In the genomic region with DNA sequence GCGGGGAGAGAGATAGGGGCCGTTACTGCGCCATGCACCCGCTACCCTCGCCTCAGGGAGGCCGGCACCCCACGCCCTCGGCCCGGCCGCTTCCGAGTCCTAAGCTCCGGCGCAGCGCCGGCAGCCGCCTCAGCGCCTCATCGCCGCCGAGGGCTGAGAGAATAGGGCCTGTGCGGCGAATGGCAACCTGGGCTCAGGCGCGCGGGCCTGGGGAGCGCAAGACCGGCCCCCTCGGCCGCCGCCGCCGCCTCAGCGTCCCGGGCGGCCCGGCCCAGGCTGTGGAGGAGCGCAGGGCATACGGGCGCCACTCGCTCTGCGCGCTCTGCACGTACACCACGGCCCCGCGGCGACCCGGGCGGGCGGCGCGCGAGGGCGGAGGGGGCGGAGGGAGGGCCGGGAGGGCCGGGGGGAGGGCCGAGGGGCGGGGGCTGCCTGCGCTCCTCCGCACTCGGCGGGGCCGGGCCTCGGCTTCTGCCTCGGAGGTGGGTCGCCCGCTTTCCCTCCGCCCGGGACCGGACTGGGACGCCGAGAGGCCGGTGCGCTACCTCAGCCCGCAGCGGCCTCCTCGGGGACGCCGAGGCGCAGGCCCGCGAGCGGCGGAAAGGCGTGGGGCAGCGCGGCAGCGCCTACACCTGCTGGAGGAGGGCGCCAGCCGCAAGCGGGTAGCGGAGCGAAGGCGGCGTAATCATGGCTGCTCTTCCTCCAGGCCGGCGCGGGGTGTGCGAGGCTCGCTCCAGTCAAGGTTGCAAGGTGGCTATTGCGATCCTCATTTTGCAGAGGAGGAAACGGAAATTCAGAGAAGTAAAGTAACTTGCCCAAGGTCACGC, we compare ENCODE assay signal across 8 cellular contexts. TPM values are rescaled to one million over a fixed set of nuclear protein-coding genes. Genes with fewer than 3 reads are reported as not detected.
DNase-seq lines count a peak whose midpoint lies in the region; ATAC-seq, FAIRE-seq and TF ChIP-seq lines count a peak whose summit lies in the region.

A gene (minus strand): TSS at position 317 of the 827 bp plus-strand sequence. CDS start 399 bp downstream, outside the sequence.

- H3K9me3 ChIP-seq in AG04450 (ENCODE audit: control insufficient read depth, insufficient read depth, low read length), result no peaks in the 10 kb centered on the region
- H3K9me3 ChIP-seq in spleen, result no peaks in the 10 kb centered on the region

- peak within 1 kb of the TSS; percentile 86 for H3K4me3 Mint-ChIP-seq in WTC11

- no peaks in the 10 kb centered on the region for H3K9me3 Mint-ChIP-seq in WTC11

- TF ChIP-seq POLR2A in spleen (IDR thresholded peaks at IDR 0.05), result peak; percentile 33 to 68 (median 68)

- no peaks in the 10 kb centered on the region for H3K36me3 Mint-ChIP-seq in WTC11

- H3K4me3 ChIP-seq in AG04450 (ENCODE audit: low read depth, low read length) (peak within 1 kb of the TSS; percentile 83), bronchial epithelial cell (ENCODE audit: low read depth, low read length) (peak within 1 kb of the TSS; percentile 71), spleen (peak within 1 kb of the TSS; percentile 67 to 95 (median 84))

- WGBS in spleen, 5 donors, result 0 to 1% (median 1%) methylated on average over 40 to 104 of the region's 104 CpGs

- intact Hi-C loops in spleen (cut with DNase I; ENCODE audit: low total_unique reads), result loop anchor here (10.0 kb wide), 1 partner anchor 103 kb away; a partner anchor contains a TSS

- H3K27me3 Mint-ChIP-seq in WTC11 (ENCODE audit: low read depth), result peaks cover 67% of the 10 kb centered on the region

- H3K4me1 Mint-ChIP-seq in WTC11, result peaks cover 43% of the 10 kb centered on the region

- peak; percentile 32 for TF ChIP-seq CTCF in AG04450 (IDR thresholded peaks at IDR 0.05; ENCODE audit: low read depth, low read length)
- TF ChIP-seq CTCF in WTC11 (IDR thresholded peaks at IDR 0.05), result no peak
- TF ChIP-seq CTCF in bronchial epithelial cell (IDR thresholded peaks at IDR 0.05; ENCODE audit: insufficient read depth, low read length, severe bottlenecking), result peak; percentile 57
- peak in 8 of 11 experiments; percentile 5 to 63 (median 38) for TF ChIP-seq CTCF in spleen (IDR thresholded peaks at IDR 0.05 in 8 of 11, conservative IDR thresholded peaks at IDR 0.05 in 3 of 11)

- FAIRE-seq in bronchial epithelial cell (lab: Jason Lieb, UNC), result no peak

- peak within 1 kb of the TSS; percentile 96 for H3K27ac Mint-ChIP-seq in WTC11

- POLR2A ChIA-PET in AG04450 (lab: Yijun Ruan, JAX), result interaction anchor here (1.0 kb wide), 2 partner anchors 85 to 106 kb away, joined by 3 read pairs; a partner anchor contains a TSS
- POLR2A ChIA-PET in WTC11 (lab: Charles Lee), result no interaction called here

- H3K27me3 ChIP-seq in AG04450 (ENCODE audit: control insufficient read depth, insufficient read depth, low read length) (no peaks in the 10 kb centered on the region), bronchial epithelial cell (ENCODE audit: control insufficient read depth, insufficient read depth, low read length) (no peaks in the 10 kb centered on the region), spleen (replicated peaks in 1 of 7) (no peaks in the 10 kb centered on the region)

- no peaks in the 10 kb centered on the region for H3K36me3 ChIP-seq in bronchial epithelial cell (ENCODE audit: control insufficient read depth, insufficient read depth, low read length)
- no peaks in the 10 kb centered on the region for H3K36me3 ChIP-seq in spleen

- ATAC-seq in GM18870 (IDR thresholded peaks at IDR 0.05; ENCODE audit: unreplicated experiment) (peak; percentile 57), HG03108 (IDR thresholded peaks at IDR 0.05; ENCODE audit: unreplicated experiment) (peak; percentile 71), WTC11 (peak; percentile 78)

- peaks cover 21 to 51% (median 40%) of the 10 kb centered on the region in 6 donors for H3K4me1 ChIP-seq in spleen

- H3K27ac ChIP-seq in AG04450 (ENCODE audit: low read depth, low read length) (peak within 1 kb of the TSS; percentile 62), spleen (peak within 1 kb of the TSS; percentile 92 to 100 (median 98))

- DNase-seq in AG04450 (ENCODE audit: low read depth, low spot score) (peak; percentile 65), NCI-H2171 treated with DMSO at 0.1 percent for 48 hours (lab: John Stamatoyannopoulos, UW) (peak; percentile 89), WTC11 (ENCODE audit: low spot score) (peak; percentile 80), bronchial epithelial cell (ENCODE audit: low read depth) (peak; percentile 77), inferior parietal cortex (ENCODE audit: extremely low spot score) (peak; percentile 68), spleen (peak; percentile 97)

- CTCF ChIA-PET in AG04450 (lab: Charles Lee), result no interaction called here
- CTCF ChIA-PET in WTC11 (lab: Charles Lee), result no interaction called here

TF ChIP-seq in WTC11, 78 proteins besides CTCF, POLR2A, EP300 and RAD21 (continues in another document):
- TF ChIP-seq, protein P1, sequence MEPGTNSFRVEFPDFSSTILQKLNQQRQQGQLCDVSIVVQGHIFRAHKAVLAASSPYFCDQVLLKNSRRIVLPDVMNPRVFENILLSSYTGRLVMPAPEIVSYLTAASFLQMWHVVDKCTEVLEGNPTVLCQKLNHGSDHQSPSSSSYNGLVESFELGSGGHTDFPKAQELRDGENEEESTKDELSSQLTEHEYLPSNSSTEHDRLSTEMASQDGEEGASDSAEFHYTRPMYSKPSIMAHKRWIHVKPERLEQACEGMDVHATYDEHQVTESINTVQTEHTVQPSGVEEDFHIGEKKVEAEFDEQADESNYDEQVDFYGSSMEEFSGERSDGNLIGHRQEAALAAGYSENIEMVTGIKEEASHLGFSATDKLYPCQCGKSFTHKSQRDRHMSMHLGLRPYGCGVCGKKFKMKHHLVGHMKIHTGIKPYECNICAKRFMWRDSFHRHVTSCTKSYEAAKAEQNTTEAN (CRISPR knock-in tag; IDR thresholded peaks at IDR 0.05), result 0 out of 2 replicates have a peak, but pooled peaks have one; percentile 16
- TF ChIP-seq, protein P2, sequence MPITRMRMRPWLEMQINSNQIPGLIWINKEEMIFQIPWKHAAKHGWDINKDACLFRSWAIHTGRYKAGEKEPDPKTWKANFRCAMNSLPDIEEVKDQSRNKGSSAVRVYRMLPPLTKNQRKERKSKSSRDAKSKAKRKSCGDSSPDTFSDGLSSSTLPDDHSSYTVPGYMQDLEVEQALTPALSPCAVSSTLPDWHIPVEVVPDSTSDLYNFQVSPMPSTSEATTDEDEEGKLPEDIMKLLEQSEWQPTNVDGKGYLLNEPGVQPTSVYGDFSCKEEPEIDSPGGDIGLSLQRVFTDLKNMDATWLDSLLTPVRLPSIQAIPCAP (CRISPR knock-in tag; IDR thresholded peaks at IDR 0.05), result no peak
- TF ChIP-seq ZNF121 (CRISPR knock-in tag; IDR thresholded peaks at IDR 0.05) (no peak), FOXP1 (CRISPR knock-in tag; IDR thresholded peaks at IDR 0.05; ENCODE audit: borderline replicate concordance) (peak; percentile 70; the same call in 1 of the 2 replicates)
- TF ChIP-seq, protein P3, sequence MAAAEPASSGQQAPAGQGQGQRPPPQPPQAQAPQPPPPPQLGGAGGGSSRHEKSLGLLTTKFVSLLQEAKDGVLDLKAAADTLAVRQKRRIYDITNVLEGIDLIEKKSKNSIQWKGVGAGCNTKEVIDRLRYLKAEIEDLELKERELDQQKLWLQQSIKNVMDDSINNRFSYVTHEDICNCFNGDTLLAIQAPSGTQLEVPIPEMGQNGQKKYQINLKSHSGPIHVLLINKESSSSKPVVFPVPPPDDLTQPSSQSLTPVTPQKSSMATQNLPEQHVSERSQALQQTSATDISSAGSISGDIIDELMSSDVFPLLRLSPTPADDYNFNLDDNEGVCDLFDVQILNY (CRISPR knock-in tag; IDR thresholded peaks at IDR 0.05), result 0 out of 2 replicates have a peak, but pooled peaks have one; percentile 4
- TF ChIP-seq, protein P4, sequence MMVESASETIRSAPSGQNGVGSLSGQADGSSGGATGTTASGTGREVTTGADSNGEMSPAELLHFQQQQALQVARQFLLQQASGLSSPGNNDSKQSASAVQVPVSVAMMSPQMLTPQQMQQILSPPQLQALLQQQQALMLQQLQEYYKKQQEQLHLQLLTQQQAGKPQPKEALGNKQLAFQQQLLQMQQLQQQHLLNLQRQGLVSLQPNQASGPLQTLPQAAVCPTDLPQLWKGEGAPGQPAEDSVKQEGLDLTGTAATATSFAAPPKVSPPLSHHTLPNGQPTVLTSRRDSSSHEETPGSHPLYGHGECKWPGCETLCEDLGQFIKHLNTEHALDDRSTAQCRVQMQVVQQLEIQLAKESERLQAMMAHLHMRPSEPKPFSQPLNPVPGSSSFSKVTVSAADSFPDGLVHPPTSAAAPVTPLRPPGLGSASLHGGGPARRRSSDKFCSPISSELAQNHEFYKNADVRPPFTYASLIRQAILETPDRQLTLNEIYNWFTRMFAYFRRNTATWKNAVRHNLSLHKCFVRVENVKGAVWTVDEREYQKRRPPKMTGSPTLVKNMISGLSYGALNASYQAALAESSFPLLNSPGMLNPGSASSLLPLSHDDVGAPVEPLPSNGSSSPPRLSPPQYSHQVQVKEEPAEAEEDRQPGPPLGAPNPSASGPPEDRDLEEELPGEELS (CRISPR knock-in tag; IDR thresholded peaks at IDR 0.05), result peak; percentile 37; the same call in 1 of the 2 replicates
- TF ChIP-seq, protein P5, sequence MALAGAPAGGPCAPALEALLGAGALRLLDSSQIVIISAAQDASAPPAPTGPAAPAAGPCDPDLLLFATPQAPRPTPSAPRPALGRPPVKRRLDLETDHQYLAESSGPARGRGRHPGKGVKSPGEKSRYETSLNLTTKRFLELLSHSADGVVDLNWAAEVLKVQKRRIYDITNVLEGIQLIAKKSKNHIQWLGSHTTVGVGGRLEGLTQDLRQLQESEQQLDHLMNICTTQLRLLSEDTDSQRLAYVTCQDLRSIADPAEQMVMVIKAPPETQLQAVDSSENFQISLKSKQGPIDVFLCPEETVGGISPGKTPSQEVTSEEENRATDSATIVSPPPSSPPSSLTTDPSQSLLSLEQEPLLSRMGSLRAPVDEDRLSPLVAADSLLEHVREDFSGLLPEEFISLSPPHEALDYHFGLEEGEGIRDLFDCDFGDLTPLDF (CRISPR knock-in tag; IDR thresholded peaks at IDR 0.05), result peak; percentile 58; the same call in 1 of the 2 replicates
- TF ChIP-seq, protein P6, sequence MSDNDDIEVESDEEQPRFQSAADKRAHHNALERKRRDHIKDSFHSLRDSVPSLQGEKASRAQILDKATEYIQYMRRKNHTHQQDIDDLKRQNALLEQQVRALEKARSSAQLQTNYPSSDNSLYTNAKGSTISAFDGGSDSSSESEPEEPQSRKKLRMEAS (CRISPR knock-in tag; IDR thresholded peaks at IDR 0.05), result peak; percentile 57; the same call in 1 of the 2 replicates

RNA-seq across cellular contexts. Expression of the gene that starts here (rescaled TPM):
- polyA plus RNA-seq in AG04450 (2011; rRNA removed) (31.9 and 48.2 TPM in 2 replicates), spleen (10 to 100 TPM in 1 of 3 donors, 1 to 10 TPM in 2; 5.6 to 12.3 (median 7.8) TPM)
- polyA minus RNA-seq in AG04450 (2011; rRNA and poly(A)+ RNA removed), result 17.9 and 39.8 TPM in 2 replicates
- total RNA-seq in WTC11 (2021) (13.7 to 17.7 TPM (median 15.3 TPM) in 3 replicates), bronchial epithelial cell (31.9 and 44.0 TPM in 2 replicates), spleen (10 to 100 TPM; 30.2 to 44.0 (median 39.9) TPM)

Comparison
In these comparisons a context has a peak if more than half of its experiments do, and no peak if none do; other contexts are left out.
1. Peak in every context shown above with its lines: DNase-seq, ATAC-seq, H3K4me3 ChIP-seq and H3K27ac ChIP-seq.